In the genomic region with DNA sequence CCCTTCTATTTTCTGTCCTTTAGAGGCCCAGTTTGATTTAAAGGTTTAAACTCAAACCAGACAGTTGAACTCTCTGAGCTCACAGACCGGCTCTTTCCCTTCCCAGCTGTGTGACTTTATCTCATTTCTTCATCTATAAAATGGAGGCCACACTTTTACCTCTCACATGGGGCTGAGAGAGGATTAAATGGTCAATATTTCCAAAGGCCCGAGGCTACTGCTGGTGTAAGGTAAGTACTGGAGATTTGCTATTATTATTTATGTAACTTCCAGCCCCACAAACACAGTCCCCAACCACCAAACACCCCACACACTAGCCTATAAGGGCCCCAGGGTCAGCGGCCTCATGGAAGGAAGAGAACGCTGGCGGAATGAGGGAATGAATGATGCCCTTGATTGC, we compare ENCODE assay signal across 1 cellular context.
A peak's percentile ranks its signal among the peaks of the same experiment; 100 is the strongest.
TF ChIP-seq lines count a peak whose summit lies in the region.

No MANE protein-coding gene starts in this region.

TF ChIP-seq in endothelial cell of umbilical vein, 7 proteins besides CTCF, POLR2A, EP300 and RAD21:
- TF ChIP-seq GATA2 (IDR thresholded peaks at IDR 0.05; ENCODE audit: insufficient read depth, insufficient read length, low read depth, low read length) (peak; percentile 64), EZH2 (IDR thresholded peaks at IDR 0.05; ENCODE audit: borderline replicate concordance, low read depth, low read length, severe bottlenecking) (no peak)
TF ChIP-seq in endothelial cell of umbilical vein: peak in this region for 1.
